1 cellular context compared by ENCODE assay signal in the genomic region with DNA sequence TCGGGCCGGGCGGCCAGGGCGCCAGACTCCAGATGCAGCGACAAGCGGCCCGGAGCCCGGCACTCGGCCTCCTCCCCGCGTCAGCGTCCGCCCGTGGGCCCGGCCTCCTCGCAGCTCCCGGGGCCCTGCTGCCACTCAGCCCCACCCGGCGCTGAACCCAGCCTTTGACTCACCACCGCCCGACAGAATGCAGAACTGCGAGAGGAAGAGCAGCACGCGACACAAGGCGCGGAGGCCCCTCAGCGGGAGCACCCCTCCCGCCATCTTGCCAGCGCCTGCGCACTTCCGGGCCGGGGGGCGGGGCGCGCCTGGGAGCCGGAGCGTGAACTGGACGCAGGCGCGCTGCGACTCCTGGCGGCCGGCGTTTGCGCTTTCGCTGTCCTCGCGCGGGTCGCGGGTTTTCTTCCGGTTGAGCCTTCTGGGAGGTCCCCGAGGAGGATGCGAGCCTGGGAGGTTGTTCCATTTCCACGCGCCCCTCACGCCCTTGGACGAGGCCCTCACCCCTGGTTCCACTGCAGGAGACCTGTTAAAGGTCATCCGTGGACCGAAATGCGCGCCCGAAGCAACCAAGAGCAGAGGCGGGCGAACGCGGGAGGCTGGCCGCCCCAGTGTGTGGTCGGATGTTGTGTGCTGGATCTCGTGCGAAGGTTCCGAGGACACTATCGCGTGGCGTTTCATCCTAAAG.
TF ChIP-seq lines count a peak whose summit lies in the region.

A gene with protein sequence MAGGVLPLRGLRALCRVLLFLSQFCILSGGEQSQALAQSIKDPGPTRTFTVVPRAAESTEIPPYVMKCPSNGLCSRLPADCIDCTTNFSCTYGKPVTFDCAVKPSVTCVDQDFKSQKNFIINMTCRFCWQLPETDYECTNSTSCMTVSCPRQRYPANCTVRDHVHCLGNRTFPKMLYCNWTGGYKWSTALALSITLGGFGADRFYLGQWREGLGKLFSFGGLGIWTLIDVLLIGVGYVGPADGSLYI (minus strand): TSS at position 284 of the 685 bp plus-strand sequence. CDS start 20 bp downstream, at position 264.

TF ChIP-seq in K562, 482 proteins besides CTCF, POLR2A, EP300 and RAD21 (continued from another document and continues in another):
- TF ChIP-seq POLR2AphosphoS5 (IDR thresholded peaks at IDR 0.05; ENCODE audit: control insufficient read depth, insufficient read depth, low read depth, low read length) (peak; percentile 72), ZNF431 (CRISPR knock-in tag; IDR thresholded peaks at IDR 0.05) (peak; percentile 35; the same call in 1 of the 2 replicates), ELF4 (CRISPR knock-in tag; IDR thresholded peaks at IDR 0.05) (peak; percentile 69; the same call in 1 of the 2 replicates), CBX2 (IDR thresholded peaks at IDR 0.05; ENCODE audit: insufficient read depth, low read length, poor library complexity, severe bottlenecking) (no peak), NR2C2 (CRISPR knock-in tag; IDR thresholded peaks at IDR 0.05) (peak; percentile 97), NR2C2 (tag; IDR thresholded peaks at IDR 0.05) (peak; percentile 100), PHF21A (IDR thresholded peaks at IDR 0.05; ENCODE audit: borderline replicate concordance, low read depth) (0 out of 2 replicates have a peak, but pooled peaks have one; percentile 20), TAF1 (IDR thresholded peaks at IDR 0.05; ENCODE audit: control insufficient read depth, extremely low read depth, insufficient read depth, low read length, severe bottlenecking) (peak; percentile 92), MAFG (tag; conservative IDR thresholded peaks at IDR 0.05) (no peak), NCOA4 (IDR thresholded peaks at IDR 0.05; ENCODE audit: partially characterized antibody) (no peak), ZNF75A (CRISPR knock-in tag; IDR thresholded peaks at IDR 0.05) (no peak), MBD2 (IDR thresholded peaks at IDR 0.05; ENCODE audit: borderline replicate concordance, low read depth) (peak; percentile 39; the same call in 1 of the 2 replicates), ZNF224 (CRISPR knock-in tag; IDR thresholded peaks at IDR 0.05) (peak; percentile 70; the same call in 1 of the 2 replicates), HLTF (IDR thresholded peaks at IDR 0.05) (peak; percentile 29; the same call in 1 of the 2 replicates), TRIM28 (IDR thresholded peaks at IDR 0.05) (no peak), CHD1 (IDR thresholded peaks at IDR 0.05; ENCODE audit: low read length) (peak; percentile 60), RBBP5 (IDR thresholded peaks at IDR 0.05; ENCODE audit: borderline replicate concordance, insufficient read depth, low read length, poor library complexity, severe bottlenecking) (peak; percentile 97), YY1 (IDR thresholded peaks at IDR 0.05; ENCODE audit: borderline replicate concordance in 1 of 3, control insufficient read depth in 1 of 3, extremely low read depth in 1 of 3, insufficient read depth in 3 of 3, insufficient read length in 1 of 3, insufficient replicate concordance in 2 of 3, low read depth in 1 of 3, low read length in 2 of 3) (peak; percentile 81 to 98 (median 95)), ZFX (CRISPR knock-in tag; IDR thresholded peaks at IDR 0.05) (peak; percentile 95), SOX6 (IDR thresholded peaks at IDR 0.05) (peak; percentile 60), TAL1 (IDR thresholded peaks at IDR 0.05) (no peak), MTF1 (CRISPR knock-in tag; IDR thresholded peaks at IDR 0.05; ENCODE audit: borderline replicate concordance) (no peak), NCOR1 (IDR thresholded peaks at IDR 0.05) (peak; percentile 13; the same call in 1 of the 2 replicates), JUN (IDR thresholded peaks at IDR 0.05; ENCODE audit: borderline replicate concordance, low read depth, low read length) (no peak), JUN (CRISPR knock-in tag; IDR thresholded peaks at IDR 0.05; ENCODE audit: borderline replicate concordance) (0 out of 2 replicates have a peak, but pooled peaks have one; percentile 63), POLR2H (tag; IDR thresholded peaks at IDR 0.05; ENCODE audit: low read depth) (peak; percentile 68), TAF9B (IDR thresholded peaks at IDR 0.05; ENCODE audit: partially characterized antibody) (peak; percentile 66), FOXK2 (conservative IDR thresholded peaks at IDR 0.05 in 1 of 2, IDR thresholded peaks at IDR 0.05 in 1 of 2; ENCODE audit: low read depth in 2 of 2) (peak; percentile 35 to 38; a peak in 3 of 4 replicates), LCOR (CRISPR knock-in tag; IDR thresholded peaks at IDR 0.05) (peak; percentile 79), ERF (CRISPR knock-in tag; IDR thresholded peaks at IDR 0.05) (no peak), SP1 (CRISPR knock-in tag; IDR thresholded peaks at IDR 0.05) (peak; percentile 82), BRF1 (IDR thresholded peaks at IDR 0.05; ENCODE audit: borderline replicate concordance, extremely low read depth, insufficient read length) (no peak), SIN3A (IDR thresholded peaks at IDR 0.05; ENCODE audit: borderline replicate concordance in 2 of 2, control insufficient read depth in 1 of 2, low read depth in 2 of 2, low read length in 2 of 2) (peak; percentile 80 to 93; a peak in 3 of 4 replicates), HOXB6 (CRISPR knock-in tag; IDR thresholded peaks at IDR 0.05; ENCODE audit: borderline replicate concordance) (no peak)
- TF ChIP-seq, protein P1, sequence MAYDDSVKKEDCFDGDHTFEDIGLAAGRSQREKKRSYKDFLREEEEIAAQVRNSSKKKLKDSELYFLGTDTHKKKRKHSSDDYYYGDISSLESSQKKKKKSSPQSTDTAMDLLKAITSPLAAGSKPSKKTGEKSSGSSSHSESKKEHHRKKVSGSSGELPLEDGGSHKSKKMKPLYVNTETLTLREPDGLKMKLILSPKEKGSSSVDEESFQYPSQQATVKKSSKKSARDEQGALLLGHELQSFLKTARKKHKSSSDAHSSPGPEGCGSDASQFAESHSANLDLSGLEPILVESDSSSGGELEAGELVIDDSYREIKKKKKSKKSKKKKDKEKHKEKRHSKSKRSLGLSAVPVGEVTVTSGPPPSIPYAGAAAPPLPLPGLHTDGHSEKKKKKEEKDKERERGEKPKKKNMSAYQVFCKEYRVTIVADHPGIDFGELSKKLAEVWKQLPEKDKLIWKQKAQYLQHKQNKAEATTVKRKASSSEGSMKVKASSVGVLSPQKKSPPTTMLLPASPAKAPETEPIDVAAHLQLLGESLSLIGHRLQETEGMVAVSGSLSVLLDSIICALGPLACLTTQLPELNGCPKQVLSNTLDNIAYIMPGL (CRISPR knock-in tag; IDR thresholded peaks at IDR 0.05): peak; percentile 74
- TF ChIP-seq, protein P2, sequence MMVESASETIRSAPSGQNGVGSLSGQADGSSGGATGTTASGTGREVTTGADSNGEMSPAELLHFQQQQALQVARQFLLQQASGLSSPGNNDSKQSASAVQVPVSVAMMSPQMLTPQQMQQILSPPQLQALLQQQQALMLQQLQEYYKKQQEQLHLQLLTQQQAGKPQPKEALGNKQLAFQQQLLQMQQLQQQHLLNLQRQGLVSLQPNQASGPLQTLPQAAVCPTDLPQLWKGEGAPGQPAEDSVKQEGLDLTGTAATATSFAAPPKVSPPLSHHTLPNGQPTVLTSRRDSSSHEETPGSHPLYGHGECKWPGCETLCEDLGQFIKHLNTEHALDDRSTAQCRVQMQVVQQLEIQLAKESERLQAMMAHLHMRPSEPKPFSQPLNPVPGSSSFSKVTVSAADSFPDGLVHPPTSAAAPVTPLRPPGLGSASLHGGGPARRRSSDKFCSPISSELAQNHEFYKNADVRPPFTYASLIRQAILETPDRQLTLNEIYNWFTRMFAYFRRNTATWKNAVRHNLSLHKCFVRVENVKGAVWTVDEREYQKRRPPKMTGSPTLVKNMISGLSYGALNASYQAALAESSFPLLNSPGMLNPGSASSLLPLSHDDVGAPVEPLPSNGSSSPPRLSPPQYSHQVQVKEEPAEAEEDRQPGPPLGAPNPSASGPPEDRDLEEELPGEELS (CRISPR knock-in tag; IDR thresholded peaks at IDR 0.05; ENCODE audit: borderline replicate concordance): peak; percentile 94; the same call in 1 of the 2 replicates
- TF ChIP-seq, protein P3, sequence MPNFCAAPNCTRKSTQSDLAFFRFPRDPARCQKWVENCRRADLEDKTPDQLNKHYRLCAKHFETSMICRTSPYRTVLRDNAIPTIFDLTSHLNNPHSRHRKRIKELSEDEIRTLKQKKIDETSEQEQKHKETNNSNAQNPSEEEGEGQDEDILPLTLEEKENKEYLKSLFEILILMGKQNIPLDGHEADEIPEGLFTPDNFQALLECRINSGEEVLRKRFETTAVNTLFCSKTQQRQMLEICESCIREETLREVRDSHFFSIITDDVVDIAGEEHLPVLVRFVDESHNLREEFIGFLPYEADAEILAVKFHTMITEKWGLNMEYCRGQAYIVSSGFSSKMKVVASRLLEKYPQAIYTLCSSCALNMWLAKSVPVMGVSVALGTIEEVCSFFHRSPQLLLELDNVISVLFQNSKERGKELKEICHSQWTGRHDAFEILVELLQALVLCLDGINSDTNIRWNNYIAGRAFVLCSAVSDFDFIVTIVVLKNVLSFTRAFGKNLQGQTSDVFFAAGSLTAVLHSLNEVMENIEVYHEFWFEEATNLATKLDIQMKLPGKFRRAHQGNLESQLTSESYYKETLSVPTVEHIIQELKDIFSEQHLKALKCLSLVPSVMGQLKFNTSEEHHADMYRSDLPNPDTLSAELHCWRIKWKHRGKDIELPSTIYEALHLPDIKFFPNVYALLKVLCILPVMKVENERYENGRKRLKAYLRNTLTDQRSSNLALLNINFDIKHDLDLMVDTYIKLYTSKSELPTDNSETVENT (CRISPR knock-in tag; IDR thresholded peaks at IDR 0.05): peak; percentile 54; the same call in 1 of the 2 replicates
- TF ChIP-seq, protein P4, sequence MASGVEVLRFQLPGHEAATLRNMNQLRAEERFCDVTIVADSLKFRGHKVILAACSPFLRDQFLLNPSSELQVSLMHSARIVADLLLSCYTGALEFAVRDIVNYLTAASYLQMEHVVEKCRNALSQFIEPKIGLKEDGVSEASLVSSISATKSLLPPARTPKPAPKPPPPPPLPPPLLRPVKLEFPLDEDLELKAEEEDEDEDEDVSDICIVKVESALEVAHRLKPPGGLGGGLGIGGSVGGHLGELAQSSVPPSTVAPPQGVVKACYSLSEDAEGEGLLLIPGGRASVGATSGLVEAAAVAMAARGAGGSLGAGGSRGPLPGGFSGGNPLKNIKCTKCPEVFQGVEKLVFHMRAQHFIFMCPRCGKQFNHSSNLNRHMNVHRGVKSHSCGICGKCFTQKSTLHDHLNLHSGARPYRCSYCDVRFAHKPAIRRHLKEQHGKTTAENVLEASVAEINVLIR (CRISPR knock-in tag; IDR thresholded peaks at IDR 0.05): peak; percentile 65
- TF ChIP-seq, protein P5, sequence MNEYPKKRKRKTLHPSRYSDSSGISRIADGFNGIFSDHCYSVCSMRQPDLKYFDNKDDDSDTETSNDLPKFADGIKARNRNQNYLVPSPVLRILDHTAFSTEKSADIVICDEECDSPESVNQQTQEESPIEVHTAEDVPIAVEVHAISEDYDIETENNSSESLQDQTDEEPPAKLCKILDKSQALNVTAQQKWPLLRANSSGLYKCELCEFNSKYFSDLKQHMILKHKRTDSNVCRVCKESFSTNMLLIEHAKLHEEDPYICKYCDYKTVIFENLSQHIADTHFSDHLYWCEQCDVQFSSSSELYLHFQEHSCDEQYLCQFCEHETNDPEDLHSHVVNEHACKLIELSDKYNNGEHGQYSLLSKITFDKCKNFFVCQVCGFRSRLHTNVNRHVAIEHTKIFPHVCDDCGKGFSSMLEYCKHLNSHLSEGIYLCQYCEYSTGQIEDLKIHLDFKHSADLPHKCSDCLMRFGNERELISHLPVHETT (CRISPR knock-in tag; conservative IDR thresholded peaks at IDR 0.05 in 1 of 2, IDR thresholded peaks at IDR 0.05 in 1 of 2): peak in 1 of 2 experiments; percentile 94; a peak in 2 of 4 replicates
- TF ChIP-seq, protein P6, sequence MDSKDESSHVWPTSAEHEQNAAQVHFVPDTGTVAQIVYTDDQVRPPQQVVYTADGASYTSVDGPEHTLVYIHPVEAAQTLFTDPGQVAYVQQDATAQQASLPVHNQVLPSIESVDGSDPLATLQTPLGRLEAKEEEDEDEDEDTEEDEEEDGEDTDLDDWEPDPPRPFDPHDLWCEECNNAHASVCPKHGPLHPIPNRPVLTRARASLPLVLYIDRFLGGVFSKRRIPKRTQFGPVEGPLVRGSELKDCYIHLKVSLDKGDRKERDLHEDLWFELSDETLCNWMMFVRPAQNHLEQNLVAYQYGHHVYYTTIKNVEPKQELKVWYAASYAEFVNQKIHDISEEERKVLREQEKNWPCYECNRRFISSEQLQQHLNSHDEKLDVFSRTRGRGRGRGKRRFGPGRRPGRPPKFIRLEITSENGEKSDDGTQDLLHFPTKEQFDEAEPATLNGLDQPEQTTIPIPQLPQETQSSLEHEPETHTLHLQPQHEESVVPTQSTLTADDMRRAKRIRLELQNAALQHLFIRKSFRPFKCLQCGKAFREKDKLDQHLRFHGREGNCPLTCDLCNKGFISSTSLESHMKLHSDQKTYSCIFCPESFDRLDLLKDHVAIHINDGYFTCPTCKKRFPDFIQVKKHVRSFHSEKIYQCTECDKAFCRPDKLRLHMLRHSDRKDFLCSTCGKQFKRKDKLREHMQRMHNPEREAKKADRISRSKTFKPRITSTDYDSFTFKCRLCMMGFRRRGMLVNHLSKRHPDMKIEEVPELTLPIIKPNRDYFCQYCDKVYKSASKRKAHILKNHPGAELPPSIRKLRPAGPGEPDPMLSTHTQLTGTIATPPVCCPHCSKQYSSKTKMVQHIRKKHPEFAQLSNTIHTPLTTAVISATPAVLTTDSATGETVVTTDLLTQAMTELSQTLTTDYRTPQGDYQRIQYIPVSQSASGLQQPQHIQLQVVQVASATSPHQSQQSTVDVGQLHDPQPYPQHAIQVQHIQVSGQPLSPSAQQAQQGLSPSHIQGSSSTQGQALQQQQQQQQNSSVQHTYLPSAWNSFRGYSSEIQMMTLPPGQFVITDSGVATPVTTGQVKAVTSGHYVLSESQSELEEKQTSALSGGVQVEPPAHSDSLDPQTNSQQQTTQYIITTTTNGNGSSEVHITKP (IDR thresholded peaks at IDR 0.05; ENCODE audit: partially characterized antibody): peak; percentile 14
- TF ChIP-seq, protein P7, sequence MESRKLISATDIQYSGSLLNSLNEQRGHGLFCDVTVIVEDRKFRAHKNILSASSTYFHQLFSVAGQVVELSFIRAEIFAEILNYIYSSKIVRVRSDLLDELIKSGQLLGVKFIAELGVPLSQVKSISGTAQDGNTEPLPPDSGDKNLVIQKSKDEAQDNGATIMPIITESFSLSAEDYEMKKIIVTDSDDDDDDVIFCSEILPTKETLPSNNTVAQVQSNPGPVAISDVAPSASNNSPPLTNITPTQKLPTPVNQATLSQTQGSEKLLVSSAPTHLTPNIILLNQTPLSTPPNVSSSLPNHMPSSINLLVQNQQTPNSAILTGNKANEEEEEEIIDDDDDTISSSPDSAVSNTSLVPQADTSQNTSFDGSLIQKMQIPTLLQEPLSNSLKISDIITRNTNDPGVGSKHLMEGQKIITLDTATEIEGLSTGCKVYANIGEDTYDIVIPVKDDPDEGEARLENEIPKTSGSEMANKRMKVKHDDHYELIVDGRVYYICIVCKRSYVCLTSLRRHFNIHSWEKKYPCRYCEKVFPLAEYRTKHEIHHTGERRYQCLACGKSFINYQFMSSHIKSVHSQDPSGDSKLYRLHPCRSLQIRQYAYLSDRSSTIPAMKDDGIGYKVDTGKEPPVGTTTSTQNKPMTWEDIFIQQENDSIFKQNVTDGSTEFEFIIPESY (CRISPR knock-in tag; IDR thresholded peaks at IDR 0.05): peak; percentile 83
- TF ChIP-seq, protein P8, sequence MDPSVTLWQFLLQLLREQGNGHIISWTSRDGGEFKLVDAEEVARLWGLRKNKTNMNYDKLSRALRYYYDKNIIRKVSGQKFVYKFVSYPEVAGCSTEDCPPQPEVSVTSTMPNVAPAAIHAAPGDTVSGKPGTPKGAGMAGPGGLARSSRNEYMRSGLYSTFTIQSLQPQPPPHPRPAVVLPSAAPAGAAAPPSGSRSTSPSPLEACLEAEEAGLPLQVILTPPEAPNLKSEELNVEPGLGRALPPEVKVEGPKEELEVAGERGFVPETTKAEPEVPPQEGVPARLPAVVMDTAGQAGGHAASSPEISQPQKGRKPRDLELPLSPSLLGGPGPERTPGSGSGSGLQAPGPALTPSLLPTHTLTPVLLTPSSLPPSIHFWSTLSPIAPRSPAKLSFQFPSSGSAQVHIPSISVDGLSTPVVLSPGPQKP (CRISPR knock-in tag; IDR thresholded peaks at IDR 0.05): 0 out of 2 replicates have a peak, but pooled peaks have one; percentile 78
